8 cellular contexts compared by ENCODE assay signal in the genomic region with DNA sequence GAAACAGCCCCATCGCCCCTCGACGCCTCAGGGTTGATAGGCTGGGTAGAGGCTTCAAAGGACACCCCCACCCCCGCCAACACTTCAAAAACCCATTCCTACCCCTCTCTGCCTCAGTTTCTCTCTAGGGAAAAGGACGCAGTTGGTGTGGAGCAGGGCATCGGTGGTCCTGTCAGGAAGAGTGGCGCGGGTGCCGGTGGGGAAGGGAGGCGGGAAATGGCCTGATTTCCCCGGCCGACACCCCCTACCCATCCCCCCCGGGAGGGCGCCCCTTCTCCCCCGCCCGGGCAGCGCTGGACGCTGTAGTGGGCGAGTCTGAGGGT. TPM values are rescaled to one million over a fixed set of nuclear protein-coding genes. Genes with fewer than 3 reads are reported as not detected.
A peak's percentile ranks its signal among the peaks of the same experiment; 100 is the strongest.
DNase-seq lines count a peak whose midpoint lies in the region; ATAC-seq and TF ChIP-seq lines count a peak whose summit lies in the region.

No MANE protein-coding gene starts in this region.

- no peak for DNase-seq in chondrocyte (ENCODE audit: low spot score)
- DNase-seq in natural killer cell, result no peak
- no peak for DNase-seq in NAMALWA (ENCODE audit: low spot score)
- DNase-seq in stimulated activated naive CD4-positive, alpha-beta T cell treated with Interleukin-2 at 50 U/mL for 16 hours (lab: John Stamatoyannopoulos, UW), result no peak
- no peak for DNase-seq in cerebellar nuclear complex (lab: John Stamatoyannopoulos, UW)

- no peaks in the 10 kb centered on the region for H3K27me3 Mint-ChIP-seq in chondrocyte (ENCODE audit: low read depth)
- no peaks in the 10 kb centered on the region for H3K27me3 Mint-ChIP-seq in natural killer cell (ENCODE audit: low read depth in 2 of 2)

- H3K9me3 Mint-ChIP-seq in chondrocyte (ENCODE audit: low read depth) (peaks cover 5% of the 10 kb centered on the region), natural killer cell (no peaks in the 10 kb centered on the region)

- ATAC-seq in GM18861 (IDR thresholded peaks at IDR 0.05; ENCODE audit: unreplicated experiment) (peak; percentile 10), HG03571 (IDR thresholded peaks at IDR 0.05; ENCODE audit: unreplicated experiment) (peak; percentile 8), natural killer cell (peak in 1 of 3 donors; percentile 1), HG03520 (IDR thresholded peaks at IDR 0.05; ENCODE audit: unreplicated experiment) (no peak)

- no peak for TF ChIP-seq CTCF in chondrocyte (IDR thresholded peaks at IDR 0.05)
- TF ChIP-seq CTCF in natural killer cell (IDR thresholded peaks at IDR 0.05), result no peak

- H3K27ac Mint-ChIP-seq in chondrocyte (ENCODE audit: unreplicated experiment) (peak overlapping the region; percentile 95), natural killer cell (peak overlapping the region in 1 of 2 donors; percentile 89)

- H3K4me3 Mint-ChIP-seq in chondrocyte (ENCODE audit: unreplicated experiment), result peak overlapping the region; percentile 82
- H3K4me3 Mint-ChIP-seq in natural killer cell, result peak overlapping the region; percentile 91

- intact Hi-C loops in natural killer cell (cut with micrococcal nuclease), result no loop called here

- H3K4me1 Mint-ChIP-seq in chondrocyte (ENCODE audit: low read depth) (peaks cover 14% of the 10 kb centered on the region), natural killer cell (peaks cover 17 to 21% of the 10 kb centered on the region in 2 donors)

- peaks cover 8% of the 10 kb centered on the region for H3K36me3 Mint-ChIP-seq in chondrocyte (ENCODE audit: low read depth)
- no peaks in the 10 kb centered on the region for H3K36me3 Mint-ChIP-seq in natural killer cell

RNA-seq across cellular contexts. Expression of a gene that starts 0.4 kb away (rescaled TPM):
- 72.1 to 77.1 TPM (median 73.2 TPM) in 3 replicates for total RNA-seq in chondrocyte
- total RNA-seq in natural killer cell, result 1 to 10 TPM; 6.6 to 9.3 (median 8.4) TPM

RNA-seq across cellular contexts. Expression of a gene that starts 21.9 kb away (rescaled TPM):
- 34.3 to 40.4 TPM (median 39.6 TPM) in 3 replicates for total RNA-seq in chondrocyte
- total RNA-seq in natural killer cell, result 1 to 10 TPM; 2.3 to 4.6 (median 2.9) TPM

RNA-seq across cellular contexts. Expression of a gene that starts 33.3 kb away (rescaled TPM):
- total RNA-seq in chondrocyte (7.0 to 141 TPM (median 137 TPM) in 3 replicates), natural killer cell (1 to 10 TPM; 4.0 to 8.9 (median 7.7) TPM)

RNA-seq across cellular contexts. Expression of a gene that starts 49.9 kb away (rescaled TPM):
- total RNA-seq in chondrocyte (17.2 to 18.6 TPM (median 17.4 TPM) in 3 replicates), natural killer cell (10 to 100 TPM; 19.2 to 24.0 (median 20.6) TPM)

RNA-seq across cellular contexts. Expression of a gene that starts 56.7 kb away (rescaled TPM):
- total RNA-seq in chondrocyte, result 10.8 to 12.1 TPM (median 11.1 TPM) in 3 replicates
- 1 to 10 TPM; 3.8 to 4.3 (median 4.1) TPM for total RNA-seq in natural killer cell
